In genomic region chr14:71209888-71210287, GRCh38 we compare ENCODE assay signal across 23 cellular contexts.
"Had no signal": no experiment of that assay in that cellular context is flagged by ENCODE, and none has a peak within 500 bp of the region (broad histone marks: within the 10 kb centered on the region; RNA-seq: fewer than 3 reads in every experiment).

No MANE protein-coding gene starts in this region.

- H3K4me3 Mint-ChIP-seq: activated CD4-positive, alpha-beta T cell treated with anti-CD3 and anti-CD28 coated beads, Interleukin-2, amount 10 ng/mL, durations not matched to agents 24 days and 14 days; activated CD8-positive, alpha-beta T cell treated with anti-CD3 and anti-CD28 coated beads for 36 hours; activated naive CD8-positive, alpha-beta T cell treated with anti-CD3 and anti-CD28 coated beads, Interleukin-2, amount 10 ng/mL, durations not matched to agents 7 days and 5 days; activated T-cell treated with anti-CD3 and anti-CD28 coated beads, Interleukin-2, amount 50 U/mL, for 24 hours; naive B cell; stimulated activated effector memory CD8-positive, alpha-beta T cell treated with anti-CD3 and anti-CD28 coated beads, Interleukin-12 subunit alpha, Interleukin-12 subunit beta, amount 100 ng/mL, for 72 hours had no signal

- H3K36me3 Mint-ChIP-seq: naive B cell; stimulated activated effector memory CD8-positive, alpha-beta T cell treated with anti-CD3 and anti-CD28 coated beads, Interleukin-12 subunit alpha, Interleukin-12 subunit beta, amount 100 ng/mL, for 72 hours had no signal

- H3K79me2 ChIP-seq: parathyroid adenoma had no signal

- DNase-seq: activated CD4-positive, alpha-beta T cell treated with anti-CD3 and anti-CD28 coated beads, Interleukin-2, amount 10 ng/mL, durations not matched to agents 24 days and 14 days; activated CD4-positive, CD25-positive, alpha-beta regulatory T cell; activated CD8-positive, alpha-beta T cell treated with anti-CD3 and anti-CD28 coated beads for 36 hours; activated naive CD4-positive, alpha-beta T cell treated with Interleukin-2 at 50 U/mL for 16 hours; activated naive CD8-positive, alpha-beta T cell treated with anti-CD3 and anti-CD28 coated beads, Interleukin-2, amount 10 ng/mL, durations not matched to agents 7 days and 5 days; activated T-cell treated with anti-CD3 and anti-CD28 coated beads, Interleukin-2, amount 50 U/mL, for 24 hours; brain microvascular endothelial cell; effector CD8-positive, alpha-beta T cell; left cardiac atrium; mesenchymal stem cell; mucosa of descending colon; naive B cell; sigmoid colon; stimulated activated CD4-positive, alpha-beta T cell treated with anti-CD3 and anti-CD28 coated beads, Interleukin-4, amount 100 ng/mL, for 24 hours; T1000; tibial artery; uterus had no signal

- H3K27me3 Mint-ChIP-seq: activated CD4-positive, alpha-beta T cell treated with anti-CD3 and anti-CD28 coated beads, Interleukin-2, amount 10 ng/mL, durations not matched to agents 24 days and 14 days; activated T-cell treated with anti-CD3 and anti-CD28 coated beads, Interleukin-2, amount 50 U/mL, for 24 hours had no signal

- H3K27ac ChIP-seq: brain microvascular endothelial cell, esophagus muscularis mucosa, neutrophil, parathyroid adenoma, sigmoid colon, tibial artery, uterus had no signal

- H3K4me3 ChIP-seq: esophagus muscularis mucosa, mucosa of descending colon, sigmoid colon, tibial artery, uterus had no signal

- FAIRE-seq: islet of Langerhans had no signal

- H2AFZ ChIP-seq: parathyroid adenoma had no signal

- H3K27ac Mint-ChIP-seq: activated CD4-positive, alpha-beta T cell treated with anti-CD3 and anti-CD28 coated beads, Interleukin-2, amount 10 ng/mL, durations not matched to agents 24 days and 14 days; activated CD8-positive, alpha-beta T cell treated with anti-CD3 and anti-CD28 coated beads for 36 hours; activated naive CD8-positive, alpha-beta T cell treated with anti-CD3 and anti-CD28 coated beads, Interleukin-2, amount 10 ng/mL, durations not matched to agents 7 days and 5 days; activated T-cell treated with anti-CD3 and anti-CD28 coated beads, Interleukin-2, amount 50 U/mL, for 24 hours; activated T-helper 2 cell treated with anti-CD3 and anti-CD28 coated beads, Interferon-gamma antibody, Interleukin-2, Interleukin-4, amounts not matched to agents 10 μg/mL and 5 μg/mL and 100 μg/mL, durations not matched to agents 14 hours and 24 hours and 36 hours; stimulated activated effector memory CD8-positive, alpha-beta T cell treated with anti-CD3 and anti-CD28 coated beads, Interleukin-12 subunit alpha, Interleukin-12 subunit beta, amount 100 ng/mL, for 72 hours had no signal

- H3K9me3 Mint-ChIP-seq: activated CD4-positive, alpha-beta T cell treated with anti-CD3 and anti-CD28 coated beads, Interleukin-2, amount 10 ng/mL, durations not matched to agents 24 days and 14 days had no signal

- ATAC-seq: activated CD8-positive, alpha-beta T cell treated with anti-CD3 and anti-CD28 coated beads for 36 hours; left cardiac atrium; mucosa of descending colon; stimulated activated effector memory CD8-positive, alpha-beta T cell treated with anti-CD3 and anti-CD28 coated beads, Interleukin-12 subunit alpha, Interleukin-12 subunit beta, amount 100 ng/mL, for 72 hours had no signal

- H3K27me3 ChIP-seq: brain microvascular endothelial cell, esophagus muscularis mucosa, neutrophil, sigmoid colon, tibial artery, uterus had no signal

- H3K4me1 ChIP-seq: parathyroid adenoma, uterus had no signal

- H3K4me1 Mint-ChIP-seq: naive B cell had no signal

- H3K36me3 ChIP-seq: brain microvascular endothelial cell, esophagus muscularis mucosa, neutrophil, sigmoid colon, tibial artery, uterus had no signal
